In the genomic region with DNA sequence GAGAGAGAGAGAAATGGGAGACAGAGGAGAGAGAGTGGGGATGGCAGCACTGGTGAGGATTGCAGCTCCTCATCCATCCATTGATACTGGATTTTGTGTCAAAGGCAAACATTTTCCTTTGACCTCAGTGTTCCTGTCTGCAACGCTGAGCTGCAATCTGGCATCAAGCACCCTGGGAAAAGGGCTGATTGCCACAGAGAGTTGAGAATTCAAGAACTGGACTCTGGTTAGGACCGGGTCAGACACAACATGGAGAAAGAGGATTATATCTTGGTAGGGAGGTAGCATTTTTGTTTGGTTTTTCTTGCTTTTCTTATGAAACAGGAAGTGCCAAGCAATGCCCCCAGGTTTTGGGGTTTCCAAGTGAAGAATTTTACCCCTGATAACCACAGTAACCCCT, we compare ENCODE assay signal across 1 cellular context.
TF ChIP-seq lines count a peak whose summit lies in the region.

No MANE protein-coding gene starts in this region.

TF ChIP-seq in IMR-90, 13 proteins besides CTCF, POLR2A, EP300 and RAD21:
- no peak for TF ChIP-seq MAFK (IDR thresholded peaks at IDR 0.05; ENCODE audit: low read depth, low read length)
- peak; percentile 16; the same call in 1 of the 2 replicates for TF ChIP-seq CEBPB (IDR thresholded peaks at IDR 0.05; ENCODE audit: low read depth, low read length)
TF ChIP-seq in IMR-90: peak in this region for 1.
